24 cellular contexts compared by ENCODE assay signal in the genomic region with DNA sequence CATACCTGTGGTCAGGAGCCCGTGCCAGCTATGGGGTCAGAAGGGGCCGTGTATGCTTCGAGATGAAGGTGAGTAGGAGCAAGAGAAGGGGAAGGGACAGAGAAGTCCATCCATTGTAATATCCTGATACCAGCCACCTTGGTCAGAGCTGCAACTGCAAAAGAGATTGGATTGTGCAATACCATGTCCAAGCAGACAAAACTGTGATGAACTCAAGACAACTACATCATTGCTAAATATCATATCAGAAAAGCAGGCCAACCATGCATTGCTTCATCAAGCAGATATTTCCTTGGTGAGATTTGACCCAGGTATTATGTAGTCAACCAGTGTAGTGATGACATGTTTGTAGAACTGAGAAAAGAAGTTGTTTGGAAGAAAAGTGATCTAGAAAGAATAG. TPM values are rescaled to one million over a fixed set of nuclear protein-coding genes. Genes with fewer than 3 reads are reported as not detected.
DNase-seq lines count a peak whose midpoint lies in the region; ATAC-seq and TF ChIP-seq lines count a peak whose summit lies in the region.
"Had no signal": no experiment of that assay in that cellular context is flagged by ENCODE, and none has a peak within 500 bp of the region (broad histone marks: within the 10 kb centered on the region; RNA-seq: fewer than 3 reads in every experiment).

No MANE protein-coding gene starts in this region.

- ATAC-seq in stimulated activated effector memory CD8-positive, alpha-beta T cell treated with anti-CD3 and anti-CD28 coated beads, Interleukin-12 subunit alpha, Interleukin-12 subunit beta, amount 100 ng/mL, for 72 hours = no peak
- ATAC-seq in naive thymus-derived CD8-positive, alpha-beta T cell = no peak
- ATAC-seq: HCT116 had no signal

- H3K36me3 ChIP-seq in mammary epithelial cell (ENCODE audit: insufficient read depth, low read length) (peaks cover 81% of the 10 kb centered on the region), WERI-Rb-1 (peaks cover 98% of the 10 kb centered on the region)

- CTCF ChIA-PET in MCF 10A (lab: Yijun Ruan, JAX) = no interaction called here
- CTCF ChIA-PET in mammary epithelial cell (lab: Charles Lee; ENCODE audit: low non-redundant PET) = no interaction called here

- no peaks in the 10 kb centered on the region for H3K27me3 Mint-ChIP-seq in MCF 10A (ENCODE audit: insufficient read depth, unreplicated experiment)
- no peaks in the 10 kb centered on the region for H3K27me3 Mint-ChIP-seq in naive thymus-derived CD8-positive, alpha-beta T cell
- H3K27me3 Mint-ChIP-seq: activated naive CD4-positive, alpha-beta T cell treated with anti-CD3 and anti-CD28 coated beads, Interleukin-2, amount 50 U/mL, for 24 hours; CD4-positive, alpha-beta T cell; memory B cell had no signal

- H3K4me3 ChIP-seq in mammary epithelial cell (replicated peaks in 1 of 3; ENCODE audit: insufficient read depth in 1 of 3, low read depth in 2 of 3, low read length in 3 of 3) = no peak overlapping the region
- H3K4me3 ChIP-seq in WERI-Rb-1 (ENCODE audit: low read depth, low read length) = no peak overlapping the region
- H3K4me3 ChIP-seq in fibroblast of mammary gland (ENCODE audit: control insufficient read depth, low read depth, low read length) = no peak overlapping the region
- H3K4me3 ChIP-seq: ascending aorta, smooth muscle cell had no signal

- dilution Hi-C loops in mammary epithelial cell (cut with HindIII; ENCODE audit: low sequenced_read_pairs) = no loop called here

- no peaks in the 10 kb centered on the region for H3K9me3 ChIP-seq in mammary epithelial cell (replicated peaks; ENCODE audit: insufficient read depth, low read length)
- H3K9me3 ChIP-seq in WERI-Rb-1 (ENCODE audit: severe bottlenecking) = no peaks in the 10 kb centered on the region
- H3K9me3 ChIP-seq: ascending aorta had no signal

- 24% methylated on average over 3 of the region's 3 CpGs for WGBS in mammary epithelial cell (ENCODE audit: low coverage, missing lambda C conversion rate)

- BruUV-seq in MCF 10A (replicated peaks; lab: Mats Ljungman, UMichigan) = no TSS peak
- no TSS peak for BruUV-seq in mammary epithelial cell (replicated peaks; lab: Mats Ljungman, UMichigan)

- peaks cover 32% of the 10 kb centered on the region for H3K79me2 ChIP-seq in mammary epithelial cell (ENCODE audit: insufficient read depth, low read length)

- H3K27me3 ChIP-seq in mammary epithelial cell (ENCODE audit: insufficient read depth, low read length) (no peaks in the 10 kb centered on the region), WERI-Rb-1 (ENCODE audit: insufficient read depth, low read depth, severe bottlenecking) (no peaks in the 10 kb centered on the region)
- H3K27me3 ChIP-seq: ascending aorta had no signal

- TF ChIP-seq CTCF in MCF 10A (IDR thresholded peaks at IDR 0.05; ENCODE audit: unreplicated experiment) = no peak
- TF ChIP-seq CTCF in mammary epithelial cell (conservative IDR thresholded peaks at IDR 0.05 in 1 of 2, IDR thresholded peaks at IDR 0.05 in 1 of 2; ENCODE audit: extremely low read depth in 1 of 2, insufficient read depth in 1 of 2, low read depth in 1 of 2, low read length in 2 of 2) = no peak
- TF ChIP-seq CTCF in WERI-Rb-1 (IDR thresholded peaks at IDR 0.05; ENCODE audit: low read depth, low read length) = no peak
- TF ChIP-seq CTCF in fibroblast of mammary gland (conservative IDR thresholded peaks at IDR 0.05; ENCODE audit: control insufficient read depth, insufficient read depth, low read depth, low read length) = no peak

- no peak overlapping the region for H3K4me3 Mint-ChIP-seq in MCF 10A (ENCODE audit: unreplicated experiment)
- H3K4me3 Mint-ChIP-seq in stimulated activated effector memory CD8-positive, alpha-beta T cell treated with anti-CD3 and anti-CD28 coated beads, Interleukin-12 subunit alpha, Interleukin-12 subunit beta, amount 100 ng/mL, for 72 hours = no peak overlapping the region
- H3K4me3 Mint-ChIP-seq in naive thymus-derived CD8-positive, alpha-beta T cell = no peak overlapping the region
- H3K4me3 Mint-ChIP-seq: activated naive CD4-positive, alpha-beta T cell treated with anti-CD3 and anti-CD28 coated beads, Interleukin-2, amount 50 U/mL, for 24 hours; CD4-positive, alpha-beta T cell; memory B cell had no signal

- intact Hi-C loops in MCF 10A (cut with micrococcal nuclease) = no loop called here
- intact Hi-C loops in mammary epithelial cell (cut with micrococcal nuclease) = no loop called here

- H3K27ac ChIP-seq in mammary epithelial cell (ENCODE audit: insufficient read depth, low read depth, low read length) = no peak overlapping the region
- H3K27ac ChIP-seq in WERI-Rb-1 = peak overlapping the region; percentile 86
- H3K27ac ChIP-seq: ascending aorta had no signal

- no peaks in the 10 kb centered on the region for H3K4me1 Mint-ChIP-seq in MCF 10A (ENCODE audit: insufficient read depth, unreplicated experiment)
- peaks cover 6% of the 10 kb centered on the region for H3K4me1 Mint-ChIP-seq in stimulated activated effector memory CD8-positive, alpha-beta T cell treated with anti-CD3 and anti-CD28 coated beads, Interleukin-12 subunit alpha, Interleukin-12 subunit beta, amount 100 ng/mL, for 72 hours
- peaks cover 0 to 17% (median 10%) of the 10 kb centered on the region in 4 donors for H3K4me1 Mint-ChIP-seq in naive thymus-derived CD8-positive, alpha-beta T cell
- H3K4me1 Mint-ChIP-seq: activated naive CD4-positive, alpha-beta T cell treated with anti-CD3 and anti-CD28 coated beads, Interleukin-2, amount 50 U/mL, for 24 hours had no signal

- no peaks in the 10 kb centered on the region for H4K20me1 ChIP-seq in mammary epithelial cell (ENCODE audit: insufficient read depth, low read length)

- H2AFZ ChIP-seq in mammary epithelial cell (ENCODE audit: low read depth, low read length) = no peak overlapping the region

- H3K27ac Mint-ChIP-seq in MCF 10A (ENCODE audit: low read depth, unreplicated experiment) = no peak overlapping the region
- peak overlapping the region; percentile 70 for H3K27ac Mint-ChIP-seq in stimulated activated effector memory CD8-positive, alpha-beta T cell treated with anti-CD3 and anti-CD28 coated beads, Interleukin-12 subunit alpha, Interleukin-12 subunit beta, amount 100 ng/mL, for 72 hours
- peak overlapping the region in 3 of 10 donors; percentile 28 to 39 (median 32) for H3K27ac Mint-ChIP-seq in naive thymus-derived CD8-positive, alpha-beta T cell
- H3K27ac Mint-ChIP-seq: activated naive CD4-positive, alpha-beta T cell treated with anti-CD3 and anti-CD28 coated beads, Interleukin-2, amount 50 U/mL, for 24 hours; CD4-positive, alpha-beta T cell; memory B cell had no signal

- peak; percentile 17 for DNase-seq in MCF 10A (ENCODE audit: unreplicated experiment)
- no peak for DNase-seq in mammary epithelial cell
- DNase-seq in WERI-Rb-1 = no peak
- peak; percentile 40 for DNase-seq in fibroblast of mammary gland (ENCODE audit: low read depth)
- DNase-seq in stimulated activated effector memory CD8-positive, alpha-beta T cell treated with anti-CD3 and anti-CD28 coated beads, Interleukin-12 subunit alpha, Interleukin-12 subunit beta, amount 100 ng/mL, for 72 hours (ENCODE audit: low spot score in 2 of 2) = no peak
- no peak for DNase-seq in GM03348 (ENCODE audit: low spot score)
- DNase-seq in naive thymus-derived CD8-positive, alpha-beta T cell = no peak
- DNase-seq in GM19240 (ENCODE audit: insufficient read length, low spot score) = no peak
- DNase-seq: activated CD4-positive, alpha-beta T cell treated with anti-CD3 and anti-CD28 coated beads, Interleukin-2, amount 50 U/mL, for 48 hours; CD4-positive, alpha-beta T cell; DMS 273 treated with DMSO at 0.1 percent for 48 hours; Karpas-422; NCI-H1105; NCI-H2029 treated with DMSO at 0.1 percent for 48 hours; NCI-H446; occipital lobe; SHP77 treated with DMSO at 0.1 percent for 48 hours; stimulated activated CD4-positive, alpha-beta T cell treated with anti-CD3 and anti-CD28 coated beads, Interleukin-2, amount 100 ng/mL, for 48 hours; stimulated activated naive CD4-positive, alpha-beta T cell treated with Interleukin-2 at 50 U/mL for 16 hours had no signal

- no peaks in the 10 kb centered on the region for H3K9me3 Mint-ChIP-seq in MCF 10A (ENCODE audit: unreplicated experiment)
- H3K9me3 Mint-ChIP-seq in stimulated activated effector memory CD8-positive, alpha-beta T cell treated with anti-CD3 and anti-CD28 coated beads, Interleukin-12 subunit alpha, Interleukin-12 subunit beta, amount 100 ng/mL, for 72 hours = no peaks in the 10 kb centered on the region
- no peaks in the 10 kb centered on the region for H3K9me3 Mint-ChIP-seq in naive thymus-derived CD8-positive, alpha-beta T cell
- H3K9me3 Mint-ChIP-seq: activated naive CD4-positive, alpha-beta T cell treated with anti-CD3 and anti-CD28 coated beads, Interleukin-2, amount 50 U/mL, for 24 hours; CD4-positive, alpha-beta T cell; memory B cell had no signal

- peaks cover 95% of the 10 kb centered on the region for H3K36me3 Mint-ChIP-seq in MCF 10A (ENCODE audit: insufficient read depth, unreplicated experiment)
- H3K36me3 Mint-ChIP-seq in stimulated activated effector memory CD8-positive, alpha-beta T cell treated with anti-CD3 and anti-CD28 coated beads, Interleukin-12 subunit alpha, Interleukin-12 subunit beta, amount 100 ng/mL, for 72 hours = peaks cover 100% of the 10 kb centered on the region
- peaks cover 17 to 99% (median 41%) of the 10 kb centered on the region in 3 donors for H3K36me3 Mint-ChIP-seq in naive thymus-derived CD8-positive, alpha-beta T cell

- H3K4me2 ChIP-seq in mammary epithelial cell (ENCODE audit: insufficient read depth, low read depth, low read length) = no peak overlapping the region
- H3K4me2 ChIP-seq: smooth muscle cell had no signal

- in situ Hi-C loops in mammary epithelial cell (cut with MboI; ENCODE audit: low sequenced_read_pairs in 2 of 2) = no loop called here

- H3K4me1 ChIP-seq in mammary epithelial cell (ENCODE audit: insufficient read depth, low read length) = no peaks in the 10 kb centered on the region
- H3K4me1 ChIP-seq: ascending aorta had no signal

- H3K9ac ChIP-seq in mammary epithelial cell (ENCODE audit: insufficient read depth, low read length) = no peak overlapping the region

- POLR2A ChIA-PET in MCF 10A (lab: Yijun Ruan, JAX) = interaction anchor here (0.6 to 1.2 kb wide), 2 partner anchors 11 to 12 kb away, joined by 3 read pairs; partner anchors contain the start of gene HNRNPUL1
- POLR2A ChIA-PET in naive thymus-derived CD8-positive, alpha-beta T cell (lab: Charles Lee) = no interaction called here

RNA-seq across cellular contexts. Expression of gene HNRNPUL1, which starts 12.1 kb away (rescaled TPM):
- total RNA-seq in MCF 10A (2022) (179 and 204 TPM in 2 replicates), mammary epithelial cell (100 to 1,000 TPM in 1 of 2 donors, 10 to 100 TPM in 1; 80.7 to 175 TPM)
- 38.8 TPM for polyA plus RNA-seq in mammary epithelial cell
- polyA minus RNA-seq in mammary epithelial cell = 148 TPM
- total RNA-seq in naive thymus-derived CD8-positive, alpha-beta T cell = 100 to 1,000 TPM; 262 to 280 TPM
- 10 to 100 TPM; 40.7 to 67.6 (median 46.1) TPM for polyA plus RNA-seq in naive thymus-derived CD8-positive, alpha-beta T cell

RNA-seq across cellular contexts. Expression of gene CCDC97, which starts 33.7 kb away (rescaled TPM):
- total RNA-seq in MCF 10A (2022) (25.0 and 28.5 TPM in 2 replicates), mammary epithelial cell (10 to 100 TPM; 10.8 to 24.8 TPM)
- polyA plus RNA-seq in mammary epithelial cell = 9.5 TPM
- 34.4 TPM for polyA minus RNA-seq in mammary epithelial cell
- 10 to 100 TPM; 46.6 to 49.1 TPM for total RNA-seq in naive thymus-derived CD8-positive, alpha-beta T cell
- 10 to 100 TPM; 15.6 to 25.0 (median 24.6) TPM for polyA plus RNA-seq in naive thymus-derived CD8-positive, alpha-beta T cell

RNA-seq across cellular contexts. Expression of gene AXL, which starts 57.2 kb away (rescaled TPM):
- 136 and 165 TPM in 2 replicates for total RNA-seq in MCF 10A (2022)
- 100 to 1,000 TPM; 121 to 141 TPM for total RNA-seq in mammary epithelial cell
- polyA plus RNA-seq in mammary epithelial cell = 57.3 TPM
- polyA minus RNA-seq in mammary epithelial cell = 460 TPM
- total RNA-seq in naive thymus-derived CD8-positive, alpha-beta T cell = not detected
- polyA plus RNA-seq in naive thymus-derived CD8-positive, alpha-beta T cell = under 1 TPM in 2 of 3 donors, not detected in 1; 0.11 to 0.21 TPM

Comparison
In these comparisons a context has a peak if more than half of its experiments do, and no peak if none do; other contexts are left out.
1. DNase-seq: peak in MCF 10A (single experiment) and fibroblast of mammary gland (single experiment); none in mammary epithelial cell (single experiment), WERI-Rb-1 (single experiment), stimulated activated effector memory CD8-positive, alpha-beta T cell treated with anti-CD3 and anti-CD28 coated beads, Interleukin-12 subunit alpha, Interleukin-12 subunit beta, amount 100 ng/mL, for 72 hours (0 of 2), GM03348 (single experiment), naive thymus-derived CD8-positive, alpha-beta T cell (0 of 10) and GM19240 (single experiment).
2. RNA of gene AXL, which starts 57.2 kb away (total RNA-seq): 136 to 165 TPM in MCF 10A and 121 to 141 TPM in mammary epithelial cell; not detected in naive thymus-derived CD8-positive, alpha-beta T cell; every median in the first group is over 100 times any median in the second.